In genomic region chr16:18293337-18293956, GRCh38 we compare ENCODE assay signal across 4 cellular contexts. TPM values are rescaled to one million over a fixed set of nuclear protein-coding genes. Genes with fewer than 3 reads are reported as not detected.
"Had no signal": no experiment of that assay in that cellular context is flagged by ENCODE, and none has a peak within 500 bp of the region (broad histone marks: within the 10 kb centered on the region; RNA-seq: fewer than 3 reads in every experiment).

No MANE protein-coding gene starts in this region.

RNA-seq across cellular contexts. Expression of gene NPIPA8, which starts 43.1 kb away (rescaled TPM):
- total RNA-seq: left ventricle myocardium superior, lung microvascular endothelial cell, mononuclear cell, myocyte had no signal
